In the genomic region with DNA sequence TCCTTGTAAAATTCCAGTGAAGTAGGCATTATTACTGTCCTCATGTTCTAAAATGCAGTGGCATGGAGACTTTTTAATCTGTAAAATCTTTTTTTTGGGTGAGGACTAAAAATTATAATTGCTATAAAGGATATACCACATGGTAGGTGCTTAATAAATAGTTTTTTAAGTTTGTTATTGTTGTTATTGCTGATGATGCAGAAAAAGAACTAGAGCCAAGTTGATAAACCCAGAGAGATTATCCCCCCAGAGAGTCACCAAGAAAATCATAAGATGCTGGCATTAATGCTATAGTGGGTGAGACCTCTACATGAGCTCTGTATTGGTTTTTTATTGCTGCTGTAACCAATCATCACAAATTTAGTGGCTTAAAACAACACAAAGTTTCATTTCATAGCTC, we compare ENCODE assay signal across 3 cellular contexts.
TF ChIP-seq lines count a peak whose summit lies in the region.

No MANE protein-coding gene starts in this region.

TF ChIP-seq in A549, 52 proteins besides CTCF, POLR2A, EP300 and RAD21:
- TF ChIP-seq HEYL (CRISPR knock-in tag; IDR thresholded peaks at IDR 0.05): no peak
- peak; percentile 60 for TF ChIP-seq MAFK (IDR thresholded peaks at IDR 0.05; ENCODE audit: partially characterized antibody)

TF ChIP-seq in IMR-90, 13 proteins besides CTCF, POLR2A, EP300 and RAD21:
- peak; percentile 83 for TF ChIP-seq MAFK (IDR thresholded peaks at IDR 0.05; ENCODE audit: low read depth, low read length)
- no peak for TF ChIP-seq BHLHE40 (IDR thresholded peaks at IDR 0.05; ENCODE audit: low read depth, low read length)

TF ChIP-seq in H1, 55 proteins besides CTCF, POLR2A, EP300 and RAD21:
- TF ChIP-seq CBX8 (IDR thresholded peaks at IDR 0.05; ENCODE audit: borderline replicate concordance, low read depth, low read length) (no peak), MAFK (IDR thresholded peaks at IDR 0.05; ENCODE audit: low read depth, low read length) (peak; percentile 46; the same call in 1 of the 2 replicates)
TF ChIP-seq in H1: peak in this region for 1.
